ENCODE assay signal across 13 cellular contexts in the genomic region with DNA sequence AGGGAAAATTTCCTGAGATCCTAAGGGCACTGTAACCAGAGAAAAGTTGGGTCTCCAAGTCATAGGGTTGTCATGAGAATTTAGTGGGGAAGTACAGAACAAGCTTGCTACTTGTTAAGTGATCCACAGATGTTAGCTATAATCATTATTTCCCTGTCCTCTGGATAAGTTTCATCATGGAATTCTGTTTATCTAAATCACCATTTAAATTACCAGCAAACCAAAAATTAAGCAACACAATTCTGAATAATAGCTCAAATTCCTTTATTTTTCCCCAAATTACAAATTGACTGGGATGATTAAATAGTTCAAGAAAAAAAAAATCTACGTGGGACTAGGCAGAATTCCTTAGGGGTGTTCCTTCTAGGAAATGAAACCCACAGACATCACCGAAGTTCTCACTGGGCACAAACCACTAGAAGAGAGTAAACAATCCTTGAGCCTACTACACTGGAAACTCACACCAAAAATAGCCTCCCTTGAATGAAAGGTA.
DNase-seq lines count a peak whose midpoint lies in the region; ATAC-seq and TF ChIP-seq lines count a peak whose summit lies in the region.
"Had no signal": no experiment of that assay in that cellular context is flagged by ENCODE, and none has a peak within 500 bp of the region (broad histone marks: within the 10 kb centered on the region; RNA-seq: fewer than 3 reads in every experiment).

No MANE protein-coding gene starts in this region.

- no peak overlapping the region for H3K9ac ChIP-seq in skeletal muscle tissue (ENCODE audit: low read depth in 1 of 3, low read length in 3 of 3)

- TF ChIP-seq CTCF in fibroblast of the aortic adventitia (IDR thresholded peaks at IDR 0.05; ENCODE audit: insufficient read depth, low read length), result no peak
- no peak for TF ChIP-seq CTCF in omental fat pad (IDR thresholded peaks at IDR 0.05)

- ATAC-seq in omental fat pad (ENCODE audit: low FRiP score), result no peak
- no peak for ATAC-seq in stimulated activated naive CD8-positive, alpha-beta T cell treated with anti-CD3 and anti-CD28 coated beads, Interleukin-15, Interleukin-2, amounts not matched to agents 100 U/mL and 50 U/mL, for 24 hours
- ATAC-seq in activated T-cell treated with anti-CD3 and anti-CD28 coated beads, Interleukin-2, amount 50 U/mL, for 72 hours (replicated peaks in 1 of 2), result no peak

- H3K36me3 ChIP-seq in skeletal muscle tissue (ENCODE audit: control insufficient read depth in 3 of 3, insufficient read depth in 3 of 3, low read length in 3 of 3), result no peaks in the 10 kb centered on the region

- peaks cover 26% of the 10 kb centered on the region for H3K27me3 Mint-ChIP-seq in activated T-cell treated with anti-CD3 and anti-CD28 coated beads, Interleukin-2, amount 50 U/mL, for 72 hours (ENCODE audit: low read depth)

- H3K4me3 ChIP-seq in fibroblast of the aortic adventitia (ENCODE audit: low read depth, low read length) (no peak overlapping the region), skeletal muscle tissue (ENCODE audit: low read length in 3 of 3) (no peak overlapping the region)

- no peaks in the 10 kb centered on the region for H3K9me3 Mint-ChIP-seq in activated T-cell treated with anti-CD3 and anti-CD28 coated beads, Interleukin-2, amount 50 U/mL, for 72 hours
- H3K9me3 Mint-ChIP-seq: activated naive CD8-positive, alpha-beta T cell treated with anti-CD3 and anti-CD28 coated beads, Interleukin-2, amount 10 ng/mL, durations not matched to agents 7 days and 5 days had no signal

- no peaks in the 10 kb centered on the region for H3K4me1 Mint-ChIP-seq in activated T-cell treated with anti-CD3 and anti-CD28 coated beads, Interleukin-2, amount 50 U/mL, for 72 hours (ENCODE audit: low read depth)

- no peak overlapping the region for H3K4me3 Mint-ChIP-seq in activated T-cell treated with anti-CD3 and anti-CD28 coated beads, Interleukin-2, amount 50 U/mL, for 72 hours
- H3K4me3 Mint-ChIP-seq: activated naive CD8-positive, alpha-beta T cell treated with anti-CD3 and anti-CD28 coated beads, Interleukin-2, amount 10 ng/mL, durations not matched to agents 7 days and 5 days had no signal

- H3K9me3 ChIP-seq in skeletal muscle tissue (ENCODE audit: control insufficient read depth in 3 of 3, low read length in 3 of 3), result no peaks in the 10 kb centered on the region

- H3K36me3 Mint-ChIP-seq in activated T-cell treated with anti-CD3 and anti-CD28 coated beads, Interleukin-2, amount 50 U/mL, for 72 hours (ENCODE audit: insufficient read depth in 2 of 2), result no peaks in the 10 kb centered on the region
- H3K36me3 Mint-ChIP-seq: activated naive CD8-positive, alpha-beta T cell treated with anti-CD3 and anti-CD28 coated beads, Interleukin-2, amount 10 ng/mL, durations not matched to agents 7 days and 5 days had no signal

- no peak overlapping the region for H3K27ac Mint-ChIP-seq in activated T-cell treated with anti-CD3 and anti-CD28 coated beads, Interleukin-2, amount 50 U/mL, for 72 hours
- H3K27ac Mint-ChIP-seq: activated naive CD8-positive, alpha-beta T cell treated with anti-CD3 and anti-CD28 coated beads, Interleukin-2, amount 10 ng/mL, durations not matched to agents 7 days and 5 days had no signal

- H3K27me3 ChIP-seq in skeletal muscle tissue (ENCODE audit: control insufficient read depth in 3 of 3, insufficient read depth in 3 of 3, low read length in 3 of 3), result no peaks in the 10 kb centered on the region

- H3K27ac ChIP-seq in skeletal muscle tissue (ENCODE audit: low read depth, low read length), result peak overlapping the region; percentile 45

- DNase-seq in EL, result peak; percentile 39
- peak; percentile 74 for DNase-seq in RPMI7951 (ENCODE audit: low read depth)
- DNase-seq in fibroblast of the aortic adventitia (ENCODE audit: low read depth), result peak; percentile 91
- DNase-seq in omental fat pad (ENCODE audit: low spot score), result no peak
- no peak for DNase-seq in stimulated activated naive CD8-positive, alpha-beta T cell treated with anti-CD3 and anti-CD28 coated beads, Interleukin-15, Interleukin-2, amounts not matched to agents 100 U/mL and 50 U/mL, for 24 hours
- no peak for DNase-seq in stimulated activated naive CD4-positive, alpha-beta T cell (lab: John Stamatoyannopoulos, UW)
- DNase-seq in activated T-cell treated with anti-CD3 and anti-CD28 coated beads, Interleukin-2, amount 50 U/mL, for 72 hours, result no peak
- DNase-seq: activated naive CD8-positive, alpha-beta T cell treated with anti-CD3 and anti-CD28 coated beads, Interleukin-2, amount 10 ng/mL, durations not matched to agents 7 days and 5 days; cortex of kidney; posterior cingulate gyrus; stimulated activated CD8-positive, alpha-beta memory T cell treated with anti-CD3 and anti-CD28 coated beads, Interleukin-4, amount 100 ng/mL, for 48 hours; T-helper 2 cell had no signal

- H3K4me1 ChIP-seq in skeletal muscle tissue (ENCODE audit: control insufficient read depth in 3 of 3, insufficient read depth in 3 of 3, low read length in 3 of 3), result peaks cover 6 to 8% (median 7%) of the 10 kb centered on the region in 3 donors

Comparison
In these comparisons a context has a peak if more than half of its experiments do, and no peak if none do; other contexts are left out.
1. DNase-seq: peak in EL (single experiment), RPMI7951 (single experiment) and fibroblast of the aortic adventitia (single experiment); none in omental fat pad (single experiment), stimulated activated naive CD8-positive, alpha-beta T cell treated with anti-CD3 and anti-CD28 coated beads, Interleukin-15, Interleukin-2, amounts not matched to agents 100 U/mL and 50 U/mL, for 24 hours (single experiment), stimulated activated naive CD4-positive, alpha-beta T cell (0 of 6) and activated T-cell treated with anti-CD3 and anti-CD28 coated beads, Interleukin-2, amount 50 U/mL, for 72 hours (0 of 2).